8 cellular contexts compared by ENCODE assay signal in genomic region chr16:11916524-11917285, GRCh38. TPM values are rescaled to one million over a fixed set of nuclear protein-coding genes. Genes with fewer than 3 reads are reported as not detected.
DNase-seq lines count a peak whose midpoint lies in the region; ATAC-seq and TF ChIP-seq lines count a peak whose summit lies in the region.

No MANE protein-coding gene starts in this region.

- H3K9me3 ChIP-seq in Peyer's patch = no peaks in the 10 kb centered on the region

- H3K4me1 ChIP-seq in Peyer's patch = peaks cover 0 to 23% (median 2%) of the 10 kb centered on the region in 4 donors

- peak overlapping the region; percentile 77 to 99 (median 97) for H3K27ac ChIP-seq in Peyer's patch

- TF ChIP-seq CTCF in Peyer's patch (IDR thresholded peaks at IDR 0.05) = peak in 1 of 6 experiments; percentile 1
- no peak for TF ChIP-seq CTCF in GM10266 (IDR thresholded peaks at IDR 0.05; ENCODE audit: control insufficient read depth, insufficient read depth, low read depth, missing control alignments)

- TF ChIP-seq POLR2A in Peyer's patch (IDR thresholded peaks at IDR 0.05) = no peak

- peaks cover 11 to 17% of the 10 kb centered on the region in 2 donors for H3K36me3 Mint-ChIP-seq in activated T-cell treated with anti-CD3 and anti-CD28 coated beads, Interleukin-2, amount 50 U/mL, for 72 hours (ENCODE audit: insufficient read depth in 2 of 2)
- peaks cover 33% of the 10 kb centered on the region for H3K36me3 Mint-ChIP-seq in effector memory CD8-positive, alpha-beta T cell (ENCODE audit: insufficient read depth)
- H3K36me3 Mint-ChIP-seq in natural killer cell treated with Interleukin-12 subunit alpha and Interleukin-12 subunit beta and Interleukin-15 and Interleukin-18, amount 100 ng/mL, for 72 hours = peaks cover 19% of the 10 kb centered on the region

- no peaks in the 10 kb centered on the region for H3K9me3 Mint-ChIP-seq in activated T-cell treated with anti-CD3 and anti-CD28 coated beads, Interleukin-2, amount 50 U/mL, for 72 hours
- no peaks in the 10 kb centered on the region for H3K9me3 Mint-ChIP-seq in effector memory CD8-positive, alpha-beta T cell
- H3K9me3 Mint-ChIP-seq in natural killer cell treated with Interleukin-12 subunit alpha and Interleukin-12 subunit beta and Interleukin-15 and Interleukin-18, amount 100 ng/mL, for 72 hours = no peaks in the 10 kb centered on the region

- H3K4me3 Mint-ChIP-seq in activated T-cell treated with anti-CD3 and anti-CD28 coated beads, Interleukin-2, amount 50 U/mL, for 72 hours = peak overlapping the region; percentile 88 to 92
- H3K4me3 Mint-ChIP-seq in effector memory CD8-positive, alpha-beta T cell = peak overlapping the region; percentile 88 to 89
- H3K4me3 Mint-ChIP-seq in natural killer cell treated with Interleukin-12 subunit alpha and Interleukin-12 subunit beta and Interleukin-15 and Interleukin-18, amount 100 ng/mL, for 72 hours = peak overlapping the region; percentile 85

- H3K36me3 ChIP-seq in Peyer's patch = no peaks in the 10 kb centered on the region

- H3K27ac Mint-ChIP-seq in activated T-cell treated with anti-CD3 and anti-CD28 coated beads, Interleukin-2, amount 50 U/mL, for 72 hours = peak overlapping the region; percentile 91
- H3K27ac Mint-ChIP-seq in effector memory CD8-positive, alpha-beta T cell = peak overlapping the region; percentile 90 to 94
- peak overlapping the region; percentile 70 to 88 for H3K27ac Mint-ChIP-seq in natural killer cell treated with Interleukin-12 subunit alpha and Interleukin-12 subunit beta and Interleukin-15 and Interleukin-18, amount 100 ng/mL, for 72 hours

- peak overlapping the region; percentile 77 to 97 (median 92) for H3K4me3 ChIP-seq in Peyer's patch

- peaks cover 39% of the 10 kb centered on the region for H3K4me1 Mint-ChIP-seq in activated T-cell treated with anti-CD3 and anti-CD28 coated beads, Interleukin-2, amount 50 U/mL, for 72 hours (ENCODE audit: low read depth)
- peaks cover 25 to 27% of the 10 kb centered on the region in 2 donors for H3K4me1 Mint-ChIP-seq in effector memory CD8-positive, alpha-beta T cell (ENCODE audit: low read depth in 2 of 2)
- peaks cover 28 to 32% of the 10 kb centered on the region in 2 donors for H3K4me1 Mint-ChIP-seq in natural killer cell treated with Interleukin-12 subunit alpha and Interleukin-12 subunit beta and Interleukin-15 and Interleukin-18, amount 100 ng/mL, for 72 hours (ENCODE audit: low read depth in 2 of 2)

- H3K27me3 ChIP-seq in Peyer's patch = no peaks in the 10 kb centered on the region

- no peak for DNase-seq in activated T-cell treated with anti-CD3 and anti-CD28 coated beads, Interleukin-2, amount 50 U/mL, for 72 hours
- no peak for DNase-seq in activated T-cell treated with anti-CD3 and anti-CD28 coated beads, Interleukin-2, amount 50 U/mL, for 1 hour
- DNase-seq in Peyer's patch = peak in 1 of 3 donors; percentile 51
- no peak for DNase-seq in effector memory CD8-positive, alpha-beta T cell
- no peak for DNase-seq in natural killer cell treated with Interleukin-12 subunit alpha and Interleukin-12 subunit beta and Interleukin-15 and Interleukin-18, amount 100 ng/mL, for 72 hours (ENCODE audit: low spot score)
- DNase-seq in GM10266 (ENCODE audit: extremely low spot score) = no peak
- no peak for DNase-seq in GM19240 (ENCODE audit: insufficient read length, low spot score)

- no peak for ATAC-seq in activated T-cell treated with anti-CD3 and anti-CD28 coated beads, Interleukin-2, amount 50 U/mL, for 72 hours (replicated peaks in 1 of 2)
- ATAC-seq in effector memory CD8-positive, alpha-beta T cell (replicated peaks) = no peak
- no peak for ATAC-seq in natural killer cell treated with Interleukin-12 subunit alpha and Interleukin-12 subunit beta and Interleukin-15 and Interleukin-18, amount 100 ng/mL, for 72 hours
- ATAC-seq in GM21786 (IDR thresholded peaks at IDR 0.05; ENCODE audit: unreplicated experiment) = no peak

- peaks cover 5% of the 10 kb centered on the region for H3K27me3 Mint-ChIP-seq in activated T-cell treated with anti-CD3 and anti-CD28 coated beads, Interleukin-2, amount 50 U/mL, for 72 hours (ENCODE audit: low read depth)
- H3K27me3 Mint-ChIP-seq in effector memory CD8-positive, alpha-beta T cell = peaks cover 5 to 19% of the 10 kb centered on the region in 2 donors
- no peaks in the 10 kb centered on the region for H3K27me3 Mint-ChIP-seq in natural killer cell treated with Interleukin-12 subunit alpha and Interleukin-12 subunit beta and Interleukin-15 and Interleukin-18, amount 100 ng/mL, for 72 hours

RNA-seq across cellular contexts. Expression of gene GSPT1, which starts 0.9 kb away (rescaled TPM):
- total RNA-seq in activated T-cell treated with anti-CD3 and anti-CD28 coated beads, Interleukin-2, amount 50 U/mL, for 72 hours = 100 to 1,000 TPM; 174 to 183 TPM
- total RNA-seq in Peyer's patch = 10 to 100 TPM; 29.1 to 60.2 (median 36.0) TPM
- 100 to 1,000 TPM; 127 to 175 TPM for total RNA-seq in natural killer cell treated with Interleukin-12 subunit alpha and Interleukin-12 subunit beta and Interleukin-15 and Interleukin-18, amount 100 ng/mL, for 72 hours

RNA-seq across cellular contexts. Expression of gene NPIPB2, which starts 25.1 kb away (rescaled TPM):
- 10 to 100 TPM; 13.3 to 17.3 TPM for total RNA-seq in activated T-cell treated with anti-CD3 and anti-CD28 coated beads, Interleukin-2, amount 50 U/mL, for 72 hours
- 10 to 100 TPM in 3 of 4 donors, 1 to 10 TPM in 1; 4.7 to 48.8 (median 16.7) TPM for total RNA-seq in Peyer's patch
- total RNA-seq in natural killer cell treated with Interleukin-12 subunit alpha and Interleukin-12 subunit beta and Interleukin-15 and Interleukin-18, amount 100 ng/mL, for 72 hours = 10 to 100 TPM; 19.9 to 35.5 TPM

RNA-seq across cellular contexts. Expression of gene TNFRSF17, which starts 48.3 kb away (rescaled TPM):
- total RNA-seq in activated T-cell treated with anti-CD3 and anti-CD28 coated beads, Interleukin-2, amount 50 U/mL, for 72 hours = not detected
- not detected for total RNA-seq in Peyer's patch
- total RNA-seq in natural killer cell treated with Interleukin-12 subunit alpha and Interleukin-12 subunit beta and Interleukin-15 and Interleukin-18, amount 100 ng/mL, for 72 hours = not detected

RNA-seq across cellular contexts. Expression of gene SNX29, which starts 59.8 kb away (rescaled TPM):
- total RNA-seq in activated T-cell treated with anti-CD3 and anti-CD28 coated beads, Interleukin-2, amount 50 U/mL, for 72 hours = 10 to 100 TPM; 10.1 to 13.4 TPM
- 100 to 1,000 TPM in 1 of 4 donors, 10 to 100 TPM in 3; 12.0 to 106 (median 26.9) TPM for total RNA-seq in Peyer's patch
- total RNA-seq in natural killer cell treated with Interleukin-12 subunit alpha and Interleukin-12 subunit beta and Interleukin-15 and Interleukin-18, amount 100 ng/mL, for 72 hours = 10 to 100 TPM; 18.9 to 37.4 TPM
